Comparison of ENCODE assay signal across 19 cellular contexts in genomic region chr6:35905841-35906498, GRCh38. TPM values are rescaled to one million over a fixed set of nuclear protein-coding genes. Genes with fewer than 3 reads are reported as not detected.
DNase-seq lines count a peak whose midpoint lies in the region; ATAC-seq and TF ChIP-seq lines count a peak whose summit lies in the region.
"Had no signal": no experiment of that assay in that cellular context is flagged by ENCODE, and none has a peak within 500 bp of the region (broad histone marks: within the 10 kb centered on the region; RNA-seq: fewer than 3 reads in every experiment).

No MANE protein-coding gene starts in this region.

- peak overlapping the region; percentile 9 for H3K27ac Mint-ChIP-seq in activated CD4-positive, alpha-beta memory T cell treated with anti-CD3 and anti-CD28 coated beads for 36 hours
- no peak overlapping the region for H3K27ac Mint-ChIP-seq in activated CD4-positive, alpha-beta memory T cell treated with anti-CD3 and anti-CD28 coated beads, Interleukin-2, amount 10 ng/mL, durations not matched to agents 7 days and 5 days
- H3K27ac Mint-ChIP-seq in WTC11 = peak overlapping the region; percentile 43
- peak overlapping the region; percentile 34 for H3K27ac Mint-ChIP-seq in stimulated activated effector memory CD8-positive, alpha-beta T cell treated with anti-CD3 and anti-CD28 coated beads, Interleukin-12 subunit alpha, Interleukin-12 subunit beta, amount 100 ng/mL, for 72 hours
- H3K27ac Mint-ChIP-seq: IgD-negative memory B cell had no signal

- H2AFZ ChIP-seq in hepatocyte = no peak overlapping the region

- H3K9me3 Mint-ChIP-seq in activated CD4-positive, alpha-beta memory T cell treated with anti-CD3 and anti-CD28 coated beads for 36 hours = peaks cover 21% of the 10 kb centered on the region
- H3K9me3 Mint-ChIP-seq in activated CD4-positive, alpha-beta memory T cell treated with anti-CD3 and anti-CD28 coated beads, Interleukin-2, amount 10 ng/mL, durations not matched to agents 7 days and 5 days = peaks cover 24% of the 10 kb centered on the region
- peaks cover 32% of the 10 kb centered on the region for H3K9me3 Mint-ChIP-seq in WTC11
- H3K9me3 Mint-ChIP-seq in stimulated activated effector memory CD8-positive, alpha-beta T cell treated with anti-CD3 and anti-CD28 coated beads, Interleukin-12 subunit alpha, Interleukin-12 subunit beta, amount 100 ng/mL, for 72 hours = peaks cover 3% of the 10 kb centered on the region

- no peak overlapping the region for H3K4me3 ChIP-seq in hepatocyte
- no peak overlapping the region for H3K4me3 ChIP-seq in gastroesophageal sphincter
- H3K4me3 ChIP-seq: GM12878 had no signal

- no peak overlapping the region for H3K4me2 ChIP-seq in hepatocyte

- no peaks in the 10 kb centered on the region for H3K9me2 ChIP-seq in hepatocyte (replicated peaks; ENCODE audit: insufficient read depth)

- no peaks in the 10 kb centered on the region for H3K27me3 Mint-ChIP-seq in activated CD4-positive, alpha-beta memory T cell treated with anti-CD3 and anti-CD28 coated beads for 36 hours
- no peaks in the 10 kb centered on the region for H3K27me3 Mint-ChIP-seq in activated CD4-positive, alpha-beta memory T cell treated with anti-CD3 and anti-CD28 coated beads, Interleukin-2, amount 10 ng/mL, durations not matched to agents 7 days and 5 days
- no peaks in the 10 kb centered on the region; the same call in 1 of the 2 replicates for H3K27me3 Mint-ChIP-seq in WTC11 (ENCODE audit: low read depth)
- H3K27me3 Mint-ChIP-seq: IgD-negative memory B cell had no signal

- H3K4me1 Mint-ChIP-seq in activated CD4-positive, alpha-beta memory T cell treated with anti-CD3 and anti-CD28 coated beads for 36 hours (ENCODE audit: low read depth) = peaks cover 19% of the 10 kb centered on the region
- H3K4me1 Mint-ChIP-seq in activated CD4-positive, alpha-beta memory T cell treated with anti-CD3 and anti-CD28 coated beads, Interleukin-2, amount 10 ng/mL, durations not matched to agents 7 days and 5 days = peaks cover 14% of the 10 kb centered on the region
- no peaks in the 10 kb centered on the region for H3K4me1 Mint-ChIP-seq in WTC11
- H3K4me1 Mint-ChIP-seq in stimulated activated effector memory CD8-positive, alpha-beta T cell treated with anti-CD3 and anti-CD28 coated beads, Interleukin-12 subunit alpha, Interleukin-12 subunit beta, amount 100 ng/mL, for 72 hours = peaks cover 34% of the 10 kb centered on the region
- H3K4me1 Mint-ChIP-seq: H9 had no signal

- intact Hi-C loops in activated CD4-positive, alpha-beta memory T cell treated with anti-CD3 and anti-CD28 coated beads for 36 hours (cut with micrococcal nuclease) = no loop called here

- H3K27ac ChIP-seq in hepatocyte = peak overlapping the region; percentile 1
- H3K27ac ChIP-seq in gastroesophageal sphincter = no peak overlapping the region

- H3K36me3 ChIP-seq in hepatocyte (replicated peaks; ENCODE audit: insufficient read depth, low read depth) = no peaks in the 10 kb centered on the region
- peaks cover 0 to 26% of the 10 kb centered on the region in 2 donors for H3K36me3 ChIP-seq in gastroesophageal sphincter

- 75% methylated on average over 8 of the region's 8 CpGs for WGBS in hepatocyte (ENCODE audit: low lambda C conversion rate, missing lambda C conversion rate)
- WGBS in gastroesophageal sphincter (ENCODE audit: low coverage in 1 of 2), 2 donors = 75 to 78% methylated on average over 6 to 8 of the region's 8 CpGs

- H3K79me2 ChIP-seq in hepatocyte = peaks cover 100% of the 10 kb centered on the region

- CTCF ChIA-PET in activated CD4-positive, alpha-beta memory T cell treated with anti-CD3 and anti-CD28 coated beads for 36 hours (lab: Charles Lee) = interaction anchor here (0.6 kb wide), 1 partner anchor 354 kb away, joined by 3 read pairs; no protein-coding TSS in a partner anchor
- CTCF ChIA-PET in activated CD4-positive, alpha-beta memory T cell treated with anti-CD3 and anti-CD28 coated beads, Interleukin-2, amount 10 ng/mL, durations not matched to agents 7 days and 5 days (lab: Charles Lee) = no interaction called here
- CTCF ChIA-PET in WTC11 (lab: Charles Lee) = no interaction called here

- POLR2A ChIA-PET in activated CD4-positive, alpha-beta memory T cell treated with anti-CD3 and anti-CD28 coated beads for 36 hours (lab: Charles Lee) = interaction anchor here (0.7 to 1.0 kb wide), 2 partner anchors 11 to 23 kb away, joined by 3 to 4 read pairs; no protein-coding TSS in a partner anchor
- POLR2A ChIA-PET in activated CD4-positive, alpha-beta memory T cell treated with anti-CD3 and anti-CD28 coated beads, Interleukin-2, amount 10 ng/mL, durations not matched to agents 7 days and 5 days (lab: Charles Lee) = no interaction called here
- POLR2A ChIA-PET in WTC11 (lab: Charles Lee) = no interaction called here

- H3K4me3 Mint-ChIP-seq in activated CD4-positive, alpha-beta memory T cell treated with anti-CD3 and anti-CD28 coated beads for 36 hours = no peak overlapping the region
- no peak overlapping the region for H3K4me3 Mint-ChIP-seq in activated CD4-positive, alpha-beta memory T cell treated with anti-CD3 and anti-CD28 coated beads, Interleukin-2, amount 10 ng/mL, durations not matched to agents 7 days and 5 days
- H3K4me3 Mint-ChIP-seq in WTC11 = no peak overlapping the region
- no peak overlapping the region for H3K4me3 Mint-ChIP-seq in stimulated activated effector memory CD8-positive, alpha-beta T cell treated with anti-CD3 and anti-CD28 coated beads, Interleukin-12 subunit alpha, Interleukin-12 subunit beta, amount 100 ng/mL, for 72 hours
- H3K4me3 Mint-ChIP-seq: H9, IgD-negative memory B cell had no signal

- peaks cover 47% of the 10 kb centered on the region for H3K36me3 Mint-ChIP-seq in activated CD4-positive, alpha-beta memory T cell treated with anti-CD3 and anti-CD28 coated beads for 36 hours
- peaks cover 70% of the 10 kb centered on the region for H3K36me3 Mint-ChIP-seq in activated CD4-positive, alpha-beta memory T cell treated with anti-CD3 and anti-CD28 coated beads, Interleukin-2, amount 10 ng/mL, durations not matched to agents 7 days and 5 days (ENCODE audit: low read depth)
- H3K36me3 Mint-ChIP-seq in WTC11 = peaks cover 40% of the 10 kb centered on the region
- peaks cover 87% of the 10 kb centered on the region for H3K36me3 Mint-ChIP-seq in stimulated activated effector memory CD8-positive, alpha-beta T cell treated with anti-CD3 and anti-CD28 coated beads, Interleukin-12 subunit alpha, Interleukin-12 subunit beta, amount 100 ng/mL, for 72 hours

- H3K9me3 ChIP-seq in hepatocyte (ENCODE audit: low read depth) (peaks cover 9% of the 10 kb centered on the region), gastroesophageal sphincter (peaks cover 0 to 6% (median 0%) of the 10 kb centered on the region in 3 donors)

- H3K4me1 ChIP-seq in hepatocyte (ENCODE audit: insufficient read depth) (no peaks in the 10 kb centered on the region), gastroesophageal sphincter (no peaks in the 10 kb centered on the region)

- H4K20me1 ChIP-seq in hepatocyte (ENCODE audit: insufficient read depth, poor library complexity, severe bottlenecking) = no peaks in the 10 kb centered on the region

- no peak for ATAC-seq in WTC11
- ATAC-seq in stimulated activated effector memory CD8-positive, alpha-beta T cell treated with anti-CD3 and anti-CD28 coated beads, Interleukin-12 subunit alpha, Interleukin-12 subunit beta, amount 100 ng/mL, for 72 hours = no peak
- ATAC-seq in gastroesophageal sphincter = no peak
- ATAC-seq: PC-3, Right ventricle myocardium inferior had no signal

- DNase-seq in activated CD4-positive, alpha-beta memory T cell treated with anti-CD3 and anti-CD28 coated beads for 36 hours = no peak
- no peak for DNase-seq in activated CD4-positive, alpha-beta memory T cell treated with anti-CD3 and anti-CD28 coated beads, Interleukin-2, amount 10 ng/mL, durations not matched to agents 7 days and 5 days
- no peak for DNase-seq in WTC11 (ENCODE audit: low spot score)
- DNase-seq in hepatocyte (ENCODE audit: low spot score) = no peak
- no peak for DNase-seq in stimulated activated effector memory CD8-positive, alpha-beta T cell treated with anti-CD3 and anti-CD28 coated beads, Interleukin-12 subunit alpha, Interleukin-12 subunit beta, amount 100 ng/mL, for 72 hours (ENCODE audit: low spot score in 2 of 2)
- no peak for DNase-seq in GF-D8 (lab: John Stamatoyannopoulos, UW)
- DNase-seq in dedifferentiated amniotic fluid mesenchymal stem cell (ENCODE audit: extremely low spot score) = no peak
- DNase-seq: 8988T, C1 segment of cervical spinal cord, DMS53, H9, NCI-H1436 treated with DMSO at 0.1 percent for 48 hours, NCI-H2081, NCI-H526 treated with DMSO at 0.1 percent for 48 hours, PC-3 had no signal

- TF ChIP-seq CTCF in WTC11 (IDR thresholded peaks at IDR 0.05) = no peak
- TF ChIP-seq CTCF in hepatocyte (IDR thresholded peaks at IDR 0.05; ENCODE audit: poor library complexity) = no peak
- TF ChIP-seq CTCF in gastroesophageal sphincter (IDR thresholded peaks at IDR 0.05) = no peak

- TF ChIP-seq EP300 in gastroesophageal sphincter (IDR thresholded peaks at IDR 0.05) = no peak

- H3K27me3 ChIP-seq in hepatocyte (no peaks in the 10 kb centered on the region), gastroesophageal sphincter (no peaks in the 10 kb centered on the region)

- no peak for TF ChIP-seq POLR2A in gastroesophageal sphincter (IDR thresholded peaks at IDR 0.05)

TF ChIP-seq in WTC11, 78 proteins besides CTCF, POLR2A, EP300 and RAD21 (continues in another document):
- TF ChIP-seq PRRX2 (CRISPR knock-in tag; IDR thresholded peaks at IDR 0.05) (no peak), ZMAT4 (CRISPR knock-in tag; IDR thresholded peaks at IDR 0.05) (no peak), NFATC4 (CRISPR knock-in tag; IDR thresholded peaks at IDR 0.05) (no peak), JUN (CRISPR knock-in tag; IDR thresholded peaks at IDR 0.05) (no peak), CREB1 (CRISPR knock-in tag; IDR thresholded peaks at IDR 0.05) (no peak), CREM (CRISPR knock-in tag; IDR thresholded peaks at IDR 0.05) (no peak)

RNA-seq across cellular contexts. Expression of gene SRPK1, which starts 14.9 kb away (rescaled TPM):
- total RNA-seq in activated CD4-positive, alpha-beta memory T cell treated with anti-CD3 and anti-CD28 coated beads for 36 hours = 100 to 1,000 TPM; 134 to 143 TPM
- total RNA-seq in activated CD4-positive, alpha-beta memory T cell treated with anti-CD3 and anti-CD28 coated beads, Interleukin-2, amount 10 ng/mL, durations not matched to agents 7 days and 5 days = 10 to 100 TPM; 83.0 to 85.4 TPM
- total RNA-seq in WTC11 (2021) (94.9 to 102 TPM (median 100.0 TPM) in 3 replicates), hepatocyte (63.9 and 69.4 TPM in 2 replicates), gastroesophageal sphincter (10 to 100 TPM; 32.2 to 45.0 (median 37.4) TPM)
- polyA plus RNA-seq in hepatocyte = 39.3 and 48.0 TPM in 2 replicates
